In genomic region chr9:122865300-122865699, GRCh38 we compare ENCODE assay signal across 24 cellular contexts.
"Had no signal": no experiment of that assay in that cellular context is flagged by ENCODE, and none has a peak within 500 bp of the region (broad histone marks: within the 10 kb centered on the region; RNA-seq: fewer than 3 reads in every experiment).

No MANE protein-coding gene starts in this region.

- H3K4me1 ChIP-seq: adrenal gland, ascending aorta, upper lobe of right lung had no signal

- FAIRE-seq: kidney, small intestine had no signal

- H3K9me3 ChIP-seq: adrenal gland, ascending aorta, thoracic aorta, upper lobe of right lung had no signal

- H3K27me3 ChIP-seq: adrenal gland, ascending aorta, brain microvascular endothelial cell, dorsolateral prefrontal cortex, upper lobe of right lung had no signal

- H3K4me3 Mint-ChIP-seq: activated B cell treated with CpG ODN at 0.5 μM for 24 hours; activated CD4-positive, alpha-beta memory T cell treated with anti-CD3 and anti-CD28 coated beads for 36 hours; activated CD8-positive, alpha-beta memory T cell treated with anti-CD3 and anti-CD28 coated beads, Interleukin-2, amount 10 ng/mL, durations not matched to agents 7 days and 5 days; activated naive CD8-positive, alpha-beta T cell; memory B cell; nephron; T-helper 17 cell had no signal

- ATAC-seq: activated CD8-positive, alpha-beta memory T cell treated with anti-CD3 and anti-CD28 coated beads, Interleukin-2, amount 10 ng/mL, durations not matched to agents 7 days and 5 days; sciatic nerve; T-helper 17 cell; upper lobe of right lung had no signal

- DNase-seq: activated B cell treated with CpG ODN at 0.5 μM for 24 hours; activated CD4-positive, alpha-beta memory T cell treated with anti-CD3 and anti-CD28 coated beads for 36 hours; activated CD4-positive, alpha-beta T cell treated with anti-CD3 and anti-CD28 coated beads for 4 hours; activated CD8-positive, alpha-beta memory T cell treated with anti-CD3 and anti-CD28 coated beads, Interleukin-2, amount 10 ng/mL, durations not matched to agents 7 days and 5 days; activated gamma-delta T cell treated with Interleukin-2 at 50 U/mL for 16 hours; adrenal gland; brain microvascular endothelial cell; central memory CD4-positive, alpha-beta T cell; dorsolateral prefrontal cortex; kidney; nucleus accumbens; small intestine; stimulated activated CD4-positive, alpha-beta T cell treated with anti-CD3 and anti-CD28 coated beads, Interleukin-15, amount 100 ng/mL, for 24 hours; stimulated activated CD8-positive, alpha-beta memory T cell treated with anti-CD3 and anti-CD28 coated beads, Interleukin-4, amount 100 ng/mL, for 48 hours; stimulated activated naive CD4-positive, alpha-beta T cell; T-helper 17 cell; upper lobe of right lung had no signal

- H3K4me1 Mint-ChIP-seq: activated CD8-positive, alpha-beta memory T cell treated with anti-CD3 and anti-CD28 coated beads, Interleukin-2, amount 10 ng/mL, durations not matched to agents 7 days and 5 days; memory B cell; nephron had no signal

- H3K9me3 Mint-ChIP-seq: activated B cell treated with CpG ODN at 0.5 μM for 24 hours; activated CD4-positive, alpha-beta memory T cell treated with anti-CD3 and anti-CD28 coated beads for 36 hours; memory B cell had no signal

- H3K27me3 Mint-ChIP-seq: activated B cell treated with CpG ODN at 0.5 μM for 24 hours; activated CD4-positive, alpha-beta memory T cell treated with anti-CD3 and anti-CD28 coated beads for 36 hours; activated CD8-positive, alpha-beta memory T cell treated with anti-CD3 and anti-CD28 coated beads, Interleukin-2, amount 10 ng/mL, durations not matched to agents 7 days and 5 days; activated naive CD8-positive, alpha-beta T cell; memory B cell; T-helper 17 cell had no signal

- H3K4me3 ChIP-seq: adrenal gland, ascending aorta, dorsolateral prefrontal cortex, thoracic aorta, upper lobe of right lung had no signal

- H3K27ac Mint-ChIP-seq: activated B cell treated with CpG ODN at 0.5 μM for 24 hours; activated CD4-positive, alpha-beta memory T cell treated with anti-CD3 and anti-CD28 coated beads for 36 hours; activated CD8-positive, alpha-beta memory T cell treated with anti-CD3 and anti-CD28 coated beads, Interleukin-2, amount 10 ng/mL, durations not matched to agents 7 days and 5 days; activated naive CD8-positive, alpha-beta T cell; memory B cell; nephron had no signal

- H3K27ac ChIP-seq: adrenal gland, ascending aorta, brain microvascular endothelial cell, epithelial cell of prostate, thoracic aorta, upper lobe of right lung had no signal
